Comparison of ENCODE assay signal across 24 cellular contexts in the genomic region with DNA sequence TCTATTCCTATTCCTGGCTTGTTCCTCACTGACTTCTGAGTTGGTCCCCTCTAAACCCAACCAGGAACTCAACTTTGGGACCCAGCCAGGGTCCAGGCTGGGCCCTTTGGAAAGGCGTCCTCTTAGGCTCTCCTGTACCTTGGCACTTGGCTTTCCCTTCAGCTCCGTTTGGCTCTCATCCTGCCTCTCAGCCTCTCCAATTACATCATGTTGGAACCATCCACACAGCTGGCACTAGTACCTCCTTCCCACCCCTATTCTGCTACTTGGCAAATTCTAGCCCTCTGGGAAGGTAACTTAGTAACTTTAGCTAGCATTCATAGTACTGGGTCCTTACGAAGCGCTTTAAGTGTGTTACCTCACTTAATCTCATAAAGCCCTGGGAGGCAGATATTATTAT.
DNase-seq lines count a peak whose midpoint lies in the region; ATAC-seq, FAIRE-seq and TF ChIP-seq lines count a peak whose summit lies in the region.
"Had no signal": no experiment of that assay in that cellular context is flagged by ENCODE, and none has a peak within 500 bp of the region (broad histone marks: within the 10 kb centered on the region; RNA-seq: fewer than 3 reads in every experiment).

No MANE protein-coding gene starts in this region.

- no peak overlapping the region for H2AFZ ChIP-seq in MM.1S (ENCODE audit: low read length)

- H3K4me3 ChIP-seq in AG10803 (ENCODE audit: low read length) = no peak overlapping the region
- no peak overlapping the region for H3K4me3 ChIP-seq in rectal smooth muscle tissue (ENCODE audit: low read length)
- no peak overlapping the region for H3K4me3 ChIP-seq in MM.1S (ENCODE audit: low read length)
- H3K4me3 ChIP-seq: lung had no signal

- H3K4me1 Mint-ChIP-seq in T-helper 2 cell treated with Interferon-gamma antibody and Interleukin-4, amounts not matched to agents 5 μg/mL and 100 μg/mL, for 36 hours (ENCODE audit: low read depth) = no peaks in the 10 kb centered on the region
- H3K4me1 Mint-ChIP-seq: CD4-positive, CD25-positive, alpha-beta regulatory T cell had no signal

- no peaks in the 10 kb centered on the region for H3K9me3 ChIP-seq in MM.1S (replicated peaks; ENCODE audit: insufficient read depth, low read length)

- H3K27me3 ChIP-seq in rectal smooth muscle tissue (ENCODE audit: control insufficient read depth, insufficient read depth, low read length) = no peaks in the 10 kb centered on the region
- no peaks in the 10 kb centered on the region for H3K27me3 ChIP-seq in MM.1S (replicated peaks; ENCODE audit: insufficient read depth, low read length)

- no peaks in the 10 kb centered on the region for H3K36me3 ChIP-seq in rectal smooth muscle tissue (ENCODE audit: control insufficient read depth, insufficient read depth, low read length)
- H3K36me3 ChIP-seq in MM.1S (replicated peaks; ENCODE audit: insufficient read depth, low read length) = no peaks in the 10 kb centered on the region

- no peaks in the 10 kb centered on the region for H3K9me3 Mint-ChIP-seq in T-helper 2 cell treated with Interferon-gamma antibody and Interleukin-4, amounts not matched to agents 5 μg/mL and 100 μg/mL, for 36 hours

- H3K79me2 ChIP-seq in MM.1S (ENCODE audit: low read length) = no peaks in the 10 kb centered on the region

- H3F3A ChIP-seq in MM.1S (ENCODE audit: insufficient read depth, low read length) = no peaks in the 10 kb centered on the region

- intact Hi-C loops in left ventricle myocardium superior (cut with micrococcal nuclease) = no loop called here

- no peak for FAIRE-seq in urothelium cell line (lab: Jason Lieb, UNC)

- DNase-seq in AG10803 (ENCODE audit: low read depth) = peak; percentile 34
- peak; percentile 16 for DNase-seq in NCI-H446 treated with DMSO at 0.1 percent for 48 hours (lab: John Stamatoyannopoulos, UW)
- peak; percentile 34 for DNase-seq in left ventricle myocardium superior
- no peak for DNase-seq in T-helper 2 cell treated with Interferon-gamma antibody and Interleukin-4, amounts not matched to agents 5 μg/mL and 100 μg/mL, for 36 hours (ENCODE audit: low spot score)
- DNase-seq in urothelium cell line (ENCODE audit: low spot score) = no peak
- no peak for DNase-seq in MM.1S
- no peak for DNase-seq in activated T-cell treated with anti-CD3 and anti-CD28 coated beads for 4 hours
- DNase-seq: ACHN; activated CD4-positive, alpha-beta T cell treated with anti-CD3 and anti-CD28 coated beads, Interleukin-2, amount 50 U/mL, for 1 hour; activated gamma-delta T cell treated with Interleukin-2 at 50 U/mL for 16 hours; CD4-positive, CD25-positive, alpha-beta regulatory T cell; central memory CD4-positive, alpha-beta T cell; DMS53; NCI-H1092; NCI-H2081 treated with DMSO at 0.1 percent for 48 hours; NCI-H524 treated with DMSO at 0.1 percent for 48 hours; occipital lobe; SHP77 treated with DMSO at 0.1 percent for 48 hours; stimulated activated CD4-positive, alpha-beta T cell treated with anti-CD3 and anti-CD28 coated beads, Interleukin-2, amount 100 ng/mL, for 24 hours; T-helper 1 cell had no signal

- H4K20me1 ChIP-seq in MM.1S (ENCODE audit: insufficient read depth, low read length) = no peaks in the 10 kb centered on the region

- peaks cover 9% of the 10 kb centered on the region for H3K4me1 ChIP-seq in rectal smooth muscle tissue (ENCODE audit: control insufficient read depth, insufficient read depth, low read length)
- H3K4me1 ChIP-seq in MM.1S (ENCODE audit: low read length) = no peaks in the 10 kb centered on the region

- H3K27ac ChIP-seq in rectal smooth muscle tissue (ENCODE audit: low read depth, low read length) = peak overlapping the region; percentile 10
- H3K27ac ChIP-seq in MM.1S (ENCODE audit: low read length) = no peak overlapping the region
- H3K27ac ChIP-seq: KMS-11 had no signal

- no peak for TF ChIP-seq CTCF in AG10803 (conservative IDR thresholded peaks at IDR 0.05; ENCODE audit: low read length)
- no peak for TF ChIP-seq CTCF in MM.1S (IDR thresholded peaks at IDR 0.05; ENCODE audit: low read length)

- no peak overlapping the region for H3K4me2 ChIP-seq in MM.1S (ENCODE audit: low read depth, low read length)
- H3K4me2 ChIP-seq: KMS-11 had no signal

- ATAC-seq in left ventricle myocardium superior = peak; percentile 99

- no peaks in the 10 kb centered on the region for H3K9me2 ChIP-seq in MM.1S (replicated peaks; ENCODE audit: insufficient read depth, low read length)

- H3K27ac Mint-ChIP-seq in T-helper 2 cell treated with Interferon-gamma antibody and Interleukin-4, amounts not matched to agents 5 μg/mL and 100 μg/mL, for 36 hours = no peak overlapping the region
- H3K27ac Mint-ChIP-seq: CD4-positive, CD25-positive, alpha-beta regulatory T cell; stimulated activated naive CD8-positive, alpha-beta T cell treated with anti-CD3 and anti-CD28 coated beads, Interleukin-15, Interleukin-2, amounts not matched to agents 100 ng/mL and 50 ng/mL, for 24 hours had no signal

- no peaks in the 10 kb centered on the region for H3K27me3 Mint-ChIP-seq in T-helper 2 cell treated with Interferon-gamma antibody and Interleukin-4, amounts not matched to agents 5 μg/mL and 100 μg/mL, for 36 hours (ENCODE audit: low read depth)
- H3K27me3 Mint-ChIP-seq: stimulated activated naive CD8-positive, alpha-beta T cell treated with anti-CD3 and anti-CD28 coated beads, Interleukin-15, Interleukin-2, amounts not matched to agents 100 ng/mL and 50 ng/mL, for 24 hours had no signal

- H3K4me3 Mint-ChIP-seq in T-helper 2 cell treated with Interferon-gamma antibody and Interleukin-4, amounts not matched to agents 5 μg/mL and 100 μg/mL, for 36 hours = no peak overlapping the region
- H3K4me3 Mint-ChIP-seq: CD4-positive, CD25-positive, alpha-beta regulatory T cell; stimulated activated naive CD8-positive, alpha-beta T cell treated with anti-CD3 and anti-CD28 coated beads, Interleukin-15, Interleukin-2, amounts not matched to agents 100 ng/mL and 50 ng/mL, for 24 hours had no signal

- H3K9ac ChIP-seq in rectal smooth muscle tissue (ENCODE audit: low read length) = no peak overlapping the region
- H3K9ac ChIP-seq in MM.1S (ENCODE audit: low read length) = no peak overlapping the region
- H3K9ac ChIP-seq: KMS-11 had no signal

- no peaks in the 10 kb centered on the region for H3K36me3 Mint-ChIP-seq in T-helper 2 cell treated with Interferon-gamma antibody and Interleukin-4, amounts not matched to agents 5 μg/mL and 100 μg/mL, for 36 hours (ENCODE audit: low read depth)
- H3K36me3 Mint-ChIP-seq: CD4-positive, CD25-positive, alpha-beta regulatory T cell had no signal

Comparison
In these comparisons a context has a peak if more than half of its experiments do, and no peak if none do; other contexts are left out.
1. DNase-seq: peak in AG10803 (single experiment), NCI-H446 treated with DMSO at 0.1 percent for 48 hours (single experiment) and left ventricle myocardium superior (single experiment); none in T-helper 2 cell treated with Interferon-gamma antibody and Interleukin-4, amounts not matched to agents 5 μg/mL and 100 μg/mL, for 36 hours (single experiment), urothelium cell line (single experiment), MM.1S (single experiment) and activated T-cell treated with anti-CD3 and anti-CD28 coated beads for 4 hours (single experiment).